ENCODE assay signal across 8 cellular contexts in genomic region chr6:7087491-7087979, GRCh38. TPM values are rescaled to one million over a fixed set of nuclear protein-coding genes. Genes with fewer than 3 reads are reported as not detected.
A peak's percentile ranks its signal among the peaks of the same experiment; 100 is the strongest.
DNase-seq lines count a peak whose midpoint lies in the region; ATAC-seq, FAIRE-seq and TF ChIP-seq lines count a peak whose summit lies in the region.

No MANE protein-coding gene starts in this region.

- DNase-seq in activated naive CD4-positive, alpha-beta T cell treated with anti-CD3 and anti-CD28 coated beads, Interleukin-2, amount 50 U/mL, for 16 hours, result peak; percentile 23
- DNase-seq in small intestine (peak; percentile 97), right cardiac atrium (no peak), uterus (no peak), kidney glomerular epithelial cell (lab: John Stamatoyannopoulos, UW) (no peak), NCI-H1048 (lab: John Stamatoyannopoulos, UW) (no peak)

- H3K9me3 ChIP-seq in small intestine (ENCODE audit: control insufficient read depth, low read depth) (no peaks in the 10 kb centered on the region), right cardiac atrium (ENCODE audit: control insufficient read depth, low read length) (no peaks in the 10 kb centered on the region), uterus (no peaks in the 10 kb centered on the region)

- WGBS in small intestine, 3 donors, result 15 to 41% (median 20%) methylated on average over 7 of the region's 7 CpGs
- 82% methylated on average over 7 of the region's 7 CpGs for WGBS in right cardiac atrium

- H3K27ac ChIP-seq in small intestine (ENCODE audit: low read depth in 1 of 2, low read length in 1 of 2), result peak overlapping the region; percentile 74 to 87
- no peak overlapping the region for H3K27ac ChIP-seq in right cardiac atrium (ENCODE audit: low read length)
- peak overlapping the region in 1 of 2 donors; percentile 42 for H3K27ac ChIP-seq in uterus

- no peak for TF ChIP-seq CTCF in uterus (IDR thresholded peaks at IDR 0.05)

- TF ChIP-seq POLR2A in uterus (IDR thresholded peaks at IDR 0.05), result no peak

- ATAC-seq in GM19438 (IDR thresholded peaks at IDR 0.05; ENCODE audit: low read depth, unreplicated experiment) (peak; percentile 44), HG03280 (IDR thresholded peaks at IDR 0.05; ENCODE audit: unreplicated experiment) (peak; percentile 60), right cardiac atrium (no peak)

- no peak overlapping the region for H3K4me3 ChIP-seq in small intestine (ENCODE audit: low read depth in 1 of 2, low read length in 2 of 2)
- no peak overlapping the region for H3K4me3 ChIP-seq in right cardiac atrium (ENCODE audit: low read length)
- no peak overlapping the region for H3K4me3 ChIP-seq in uterus

- FAIRE-seq in small intestine (lab: Jason Lieb, UNC), result no peak

- H3K27me3 ChIP-seq in small intestine (ENCODE audit: control insufficient read depth in 2 of 2, insufficient read depth in 2 of 2, low read length in 2 of 2) (no peaks in the 10 kb centered on the region), right cardiac atrium (ENCODE audit: control insufficient read depth, insufficient read depth) (no peaks in the 10 kb centered on the region), uterus (no peaks in the 10 kb centered on the region)

- H3K36me3 ChIP-seq in small intestine (ENCODE audit: control insufficient read depth in 2 of 2, insufficient read depth in 2 of 2, low read length in 2 of 2) (no peaks in the 10 kb centered on the region), uterus (no peaks in the 10 kb centered on the region)

- H3K4me1 ChIP-seq in small intestine (ENCODE audit: control insufficient read depth in 2 of 2, insufficient read depth in 1 of 2, low read depth in 1 of 2, low read length in 1 of 2) (peaks cover 0 to 4% of the 10 kb centered on the region in 2 donors), right cardiac atrium (ENCODE audit: control insufficient read depth, insufficient read depth, low read length) (no peaks in the 10 kb centered on the region), uterus (no peaks in the 10 kb centered on the region)

- intact Hi-C loops in right cardiac atrium (cut with DNase I) (no loop called here), uterus (cut with DNase I; ENCODE audit: low total_unique reads) (no loop called here)

RNA-seq across cellular contexts. Expression of gene RREB1, which starts 20.2 kb away (rescaled TPM):
- polyA plus RNA-seq in small intestine, result 10 to 100 TPM in 2 of 3 donors, 1 to 10 TPM in 1; 6.5 to 12.7 (median 10.3) TPM
- 10 to 100 TPM; 35.3 to 40.4 (median 38.0) TPM for total RNA-seq in right cardiac atrium
- polyA plus RNA-seq in right cardiac atrium, result 7.8 TPM
- 10 to 100 TPM; 15.1 to 65.9 (median 22.7) TPM for total RNA-seq in uterus

Comparison
In these comparisons a context has a peak if more than half of its experiments do, and no peak if none do; other contexts are left out.
1. ATAC-seq: peak in GM19438 (single experiment) and HG03280 (single experiment); none in right cardiac atrium (0 of 2).
2. DNase-seq: peak in activated naive CD4-positive, alpha-beta T cell treated with anti-CD3 and anti-CD28 coated beads, Interleukin-2, amount 50 U/mL, for 16 hours (single experiment) and small intestine (single experiment); none in right cardiac atrium (0 of 3), uterus (0 of 2), kidney glomerular epithelial cell (single experiment) and NCI-H1048 (single experiment).